ENCODE assay signal across 8 cellular contexts in genomic region chr15:24777307-24777706, GRCh38.
"Had no signal": no experiment of that assay in that cellular context is flagged by ENCODE, and none has a peak within 500 bp of the region (broad histone marks: within the 10 kb centered on the region; RNA-seq: fewer than 3 reads in every experiment).

No MANE protein-coding gene starts in this region.

- H3K27ac ChIP-seq: GM23248 had no signal

- H3K36me3 ChIP-seq: HAP-1 had no signal

- H3K9ac ChIP-seq: GM23248 had no signal

- H3K4me3 ChIP-seq: GM23248, GM23338, HAP-1 had no signal

- H2AFZ ChIP-seq: GM23248, GM23338 had no signal

- DNase-seq: GM23248, GOT3, H7, H9, HCEC 1CT, HFFc6 had no signal

- H3K4me2 ChIP-seq: GM23338 had no signal
